Comparison of ENCODE assay signal across 21 cellular contexts in genomic region chr3:33810545-33810944, GRCh38. TPM values are rescaled to one million over a fixed set of nuclear protein-coding genes. Genes with fewer than 3 reads are reported as not detected.
DNase-seq lines count a peak whose midpoint lies in the region; ATAC-seq and FAIRE-seq lines count a peak whose summit lies in the region.
"Had no signal": no experiment of that assay in that cellular context is flagged by ENCODE, and none has a peak within 500 bp of the region (broad histone marks: within the 10 kb centered on the region; RNA-seq: fewer than 3 reads in every experiment).

No MANE protein-coding gene starts in this region.

- peak overlapping the region; percentile 82 for H3K27ac Mint-ChIP-seq in T-helper 17 cell

- 26 to 73% (median 41%) methylated on average over 1 of the region's 1 CpG for WGBS in small intestine, 3 donors

- no peak overlapping the region for H3K4me3 Mint-ChIP-seq in T-helper 17 cell

- no peak for FAIRE-seq in small intestine (lab: Jason Lieb, UNC)
- FAIRE-seq: HTR-8/SVneo, RCC 7860 had no signal

- H3K27ac ChIP-seq in small intestine (ENCODE audit: low read depth in 1 of 2, low read length in 1 of 2) = no peak overlapping the region
- H3K27ac ChIP-seq: SK-N-MC had no signal

- peaks cover 2 to 17% of the 10 kb centered on the region in 2 donors for H3K4me1 ChIP-seq in small intestine (ENCODE audit: control insufficient read depth in 2 of 2, insufficient read depth in 1 of 2, low read depth in 1 of 2, low read length in 1 of 2)
- H3K4me1 ChIP-seq: BE2C, HAP-1 had no signal

- intact Hi-C loops in Right ventricle myocardium inferior (cut with DNase I) = no loop called here
- intact Hi-C loops in left cardiac atrium (cut with DNase I) = no loop called here
- intact Hi-C loops in left ventricle myocardium superior (cut with micrococcal nuclease) = no loop called here

- ATAC-seq in Right ventricle myocardium inferior (peak; percentile 77), left cardiac atrium (no peak), T-helper 17 cell (no peak), left ventricle myocardium superior (peak; percentile 75)

- no peaks in the 10 kb centered on the region for H3K36me3 ChIP-seq in small intestine (ENCODE audit: control insufficient read depth in 2 of 2, insufficient read depth in 2 of 2, low read length in 2 of 2)
- H3K36me3 ChIP-seq: BE2C had no signal

- H3K36me3 Mint-ChIP-seq in T-helper 17 cell (ENCODE audit: low read depth) = peaks cover 6% of the 10 kb centered on the region

- no peaks in the 10 kb centered on the region for H3K27me3 ChIP-seq in small intestine (ENCODE audit: control insufficient read depth in 2 of 2, insufficient read depth in 2 of 2, low read length in 2 of 2)
- H3K27me3 ChIP-seq: BE2C had no signal

- no peak overlapping the region for H3K4me3 ChIP-seq in small intestine (ENCODE audit: low read depth in 1 of 2, low read length in 2 of 2)
- H3K4me3 ChIP-seq: HAP-1, SK-N-MC had no signal

- peaks cover 52% of the 10 kb centered on the region for H3K4me1 Mint-ChIP-seq in T-helper 17 cell

- H3K9me3 ChIP-seq in T-helper 17 cell (ENCODE audit: control insufficient read depth, low read length, poor library complexity, severe bottlenecking) = no peaks in the 10 kb centered on the region
- no peaks in the 10 kb centered on the region for H3K9me3 ChIP-seq in small intestine (ENCODE audit: control insufficient read depth, low read depth)
- H3K9me3 ChIP-seq: BE2C, HAP-1 had no signal

- DNase-seq in Right ventricle myocardium inferior (ENCODE audit: missing footprints) (no peak), left cardiac atrium (no peak), T-helper 17 cell (no peak), left ventricle myocardium superior (no peak), small intestine (peak; percentile 4), DMS153 treated with DMSO at 0.1 percent for 48 hours (lab: John Stamatoyannopoulos, UW; ENCODE audit: unreplicated experiment) (no peak), H4 (ENCODE audit: low spot score) (no peak)
- DNase-seq in activated CD4-positive, alpha-beta T cell treated with anti-CD3 and anti-CD28 coated beads, Interleukin-2, amount 50 U/mL, for 4 hours = no peak
- DNase-seq: BE2C; DND-41; Kasumi-1; MM.1S; NCI-H1092 treated with DMSO at 0.1 percent for 48 hours; NCI-H2081 treated with DMSO at 0.1 percent for 48 hours; NK-92 treated with Interleukin-12 subunit alpha and Interleukin-12 subunit beta, amount 100 ng/mL, for 24 hours; SHP77 had no signal

- H3K27me3 Mint-ChIP-seq in T-helper 17 cell = no peaks in the 10 kb centered on the region
- H3K27me3 Mint-ChIP-seq: IgD-negative memory B cell had no signal

RNA-seq across cellular contexts. Expression of gene PDCD6IP, which starts 12.1 kb away (rescaled TPM):
- total RNA-seq in Right ventricle myocardium inferior = 128 TPM
- total RNA-seq in left cardiac atrium = 100 to 1,000 TPM; 138 to 147 TPM
- 100 to 1,000 TPM; 149 to 156 TPM for total RNA-seq in T-helper 17 cell
- 133 TPM for total RNA-seq in left ventricle myocardium superior
- 10 to 100 TPM; 40.6 to 66.0 (median 63.8) TPM for polyA plus RNA-seq in small intestine
- total RNA-seq in H4 (2014; rRNA removed; shearing (Covaris generic)) = 30.7 and 56.7 TPM in 2 replicates

Comparison
In these comparisons a context has a peak if more than half of its experiments do, and no peak if none do; other contexts are left out.
1. ATAC-seq: peak in Right ventricle myocardium inferior (single experiment) and left ventricle myocardium superior (single experiment); none in left cardiac atrium (0 of 2) and T-helper 17 cell (single experiment).